ENCODE assay signal across 31 cellular contexts in genomic region chr10:77640167-77640566, GRCh38. TPM values are rescaled to one million over a fixed set of nuclear protein-coding genes. Genes with fewer than 3 reads are reported as not detected.
"Had no signal": no experiment of that assay in that cellular context is flagged by ENCODE, and none has a peak within 500 bp of the region (broad histone marks: within the 10 kb centered on the region; RNA-seq: fewer than 3 reads in every experiment).

No MANE protein-coding gene starts in this region.

- H3K4me1 ChIP-seq: breast epithelium, SJCRH30 had no signal

- H3K9me3 ChIP-seq: breast epithelium, Peyer's patch, SJCRH30, SK-N-SH had no signal

- H3K27ac Mint-ChIP-seq: activated CD4-positive, alpha-beta memory T cell treated with anti-CD3 and anti-CD28 coated beads for 36 hours; activated CD4-positive, alpha-beta T cell treated with anti-CD3 and anti-CD28 coated beads, Interleukin-2, amount 10 ng/mL, durations not matched to agents 7 days and 5 days; activated naive CD4-positive, alpha-beta T cell treated with anti-CD3 and anti-CD28 coated beads for 36 hours; activated naive CD8-positive, alpha-beta T cell; activated T-helper 17 cell treated with anti-CD3 and anti-CD28 coated beads, Interleukin-2, amount 50 U/mL, for 72 hours had no signal

- H3K36me3 Mint-ChIP-seq: activated CD4-positive, alpha-beta memory T cell treated with anti-CD3 and anti-CD28 coated beads for 36 hours; activated naive CD8-positive, alpha-beta T cell had no signal

- H3K9me3 Mint-ChIP-seq: activated CD4-positive, alpha-beta memory T cell treated with anti-CD3 and anti-CD28 coated beads for 36 hours; activated CD4-positive, alpha-beta T cell treated with anti-CD3 and anti-CD28 coated beads, Interleukin-2, amount 10 ng/mL, durations not matched to agents 7 days and 5 days; activated naive CD4-positive, alpha-beta T cell treated with anti-CD3 and anti-CD28 coated beads for 36 hours; activated T-cell treated with anti-CD3 and anti-CD28 coated beads, Interleukin-2, amount 50 U/mL, for 4 hours; activated T-helper 17 cell treated with anti-CD3 and anti-CD28 coated beads, Interleukin-2, amount 50 U/mL, for 72 hours had no signal

- H3K4me3 Mint-ChIP-seq: activated CD4-positive, alpha-beta memory T cell treated with anti-CD3 and anti-CD28 coated beads for 36 hours; activated CD4-positive, alpha-beta T cell treated with anti-CD3 and anti-CD28 coated beads, Interleukin-2, amount 10 ng/mL, durations not matched to agents 7 days and 5 days; activated naive CD4-positive, alpha-beta T cell treated with anti-CD3 and anti-CD28 coated beads for 36 hours; activated T-cell treated with anti-CD3 and anti-CD28 coated beads, Interleukin-2, amount 50 U/mL, for 4 hours; activated T-helper 17 cell treated with anti-CD3 and anti-CD28 coated beads, Interleukin-2, amount 50 U/mL, for 72 hours had no signal

- H3K36me3 ChIP-seq: breast epithelium, MG63, Peyer's patch, SJCRH30 had no signal

- DNase-seq: activated CD4-positive, alpha-beta memory T cell treated with anti-CD3 and anti-CD28 coated beads for 36 hours; activated CD4-positive, alpha-beta T cell treated with anti-CD3 and anti-CD28 coated beads, Interleukin-2, amount 10 ng/mL, durations not matched to agents 7 days and 5 days; activated CD4-positive, CD25-positive, alpha-beta regulatory T cell; activated CD8-positive, alpha-beta memory T cell treated with anti-CD3 and anti-CD28 coated beads for 24 hours; activated gamma-delta T cell; activated naive CD4-positive, alpha-beta T cell treated with anti-CD3 and anti-CD28 coated beads for 36 hours; activated T-cell treated with anti-CD3 and anti-CD28 coated beads, Interleukin-2, amount 50 U/mL, for 4 hours; amygdala; MG63; MV-4-11; NCI-H1092 treated with DMSO at 0.1 percent for 48 hours; NCI-H1417 treated with DMSO at 0.1 percent for 48 hours; NCI-H1694; NCI-H2029; NCI-H2107; NCI-H2171 treated with DMSO at 0.1 percent for 48 hours; NCI-H226; NCI-H526 treated with DMSO at 0.1 percent for 48 hours; NCI-H82; NK-92 treated with Interleukin-12 subunit alpha and Interleukin-12 subunit beta, amount 100 ng/mL, for 24 hours; OCI-M1; Peyer's patch; Right ventricle myocardium superior; SJCRH30; SK-N-SH; T-helper 1 cell had no signal

- H3K27me3 ChIP-seq: MG63 had no signal

- H3K27ac ChIP-seq: breast epithelium, Peyer's patch, RWPE1, SJCRH30, VCaP had no signal

- ATAC-seq: activated T-cell treated with anti-CD3 and anti-CD28 coated beads, Interleukin-2, amount 50 U/mL, for 4 hours; activated T-helper 17 cell treated with anti-CD3 and anti-CD28 coated beads, Interleukin-2, amount 50 U/mL, for 72 hours had no signal

- H3K4me3 ChIP-seq: breast epithelium, MG63, Peyer's patch, SJCRH30 had no signal

RNA-seq across cellular contexts. Expression of gene KCNMA1, which starts 2.6 kb away (rescaled TPM):
- total RNA-seq: activated CD4-positive, alpha-beta memory T cell treated with anti-CD3 and anti-CD28 coated beads for 36 hours; activated CD4-positive, alpha-beta T cell treated with anti-CD3 and anti-CD28 coated beads, Interleukin-2, amount 10 ng/mL, durations not matched to agents 7 days and 5 days; activated naive CD4-positive, alpha-beta T cell treated with anti-CD3 and anti-CD28 coated beads for 36 hours had no signal
